ENCODE assay signal across 8 cellular contexts in the genomic region with DNA sequence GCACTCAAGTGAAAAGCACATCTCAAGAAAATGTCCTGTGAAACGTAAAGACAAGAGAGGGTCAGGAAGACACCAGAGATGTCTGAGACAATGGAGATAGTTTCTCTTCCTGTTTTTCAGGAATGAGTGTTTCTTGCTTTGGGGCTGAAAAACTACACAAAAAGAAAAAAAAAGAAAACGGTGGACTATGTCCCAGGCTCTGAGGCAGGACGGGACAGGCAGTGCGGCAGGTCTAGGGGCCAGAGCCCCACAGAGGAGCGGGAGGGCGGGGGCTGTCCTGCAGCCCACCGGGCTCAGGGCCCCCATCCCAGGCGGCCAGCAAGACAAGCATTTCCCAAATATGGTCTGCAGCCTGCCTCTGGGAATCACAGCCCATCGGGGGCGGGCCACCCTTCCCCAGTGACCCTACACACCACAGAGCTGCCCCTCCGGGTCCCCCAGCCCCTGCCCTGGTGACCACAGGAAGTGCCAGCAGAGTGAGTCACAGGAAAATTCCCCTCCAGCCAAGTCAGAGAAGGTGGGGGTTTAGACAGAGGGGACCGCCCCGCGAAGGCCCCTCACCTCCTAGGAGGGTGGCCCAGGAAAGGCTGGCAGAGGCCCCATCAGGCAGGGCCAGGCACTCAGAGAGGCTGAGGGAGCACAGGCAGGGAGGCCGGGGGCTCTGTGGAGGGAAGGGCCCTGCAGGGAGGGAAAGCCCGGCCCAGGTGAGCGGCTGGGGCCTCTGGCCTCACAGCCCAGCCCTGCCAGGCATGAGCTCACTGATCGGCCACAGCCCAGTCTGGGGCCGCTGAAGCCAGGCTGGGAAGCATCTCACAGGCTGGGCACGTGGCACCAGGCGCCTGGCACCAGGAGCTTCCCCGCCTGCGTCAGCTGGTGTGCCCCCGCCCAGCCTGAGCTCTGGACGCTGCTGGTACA. TPM values are rescaled to one million over a fixed set of nuclear protein-coding genes. Genes with fewer than 3 reads are reported as not detected.
A peak's percentile ranks its signal among the peaks of the same experiment; 100 is the strongest.
DNase-seq lines count a peak whose midpoint lies in the region; ATAC-seq lines count a peak whose summit lies in the region.

No MANE protein-coding gene starts in this region.

- H3K27me3 ChIP-seq in skeletal muscle tissue (ENCODE audit: control insufficient read depth in 3 of 3, insufficient read depth in 3 of 3, low read length in 3 of 3), result no peaks in the 10 kb centered on the region

- DNase-seq in ELR (ENCODE audit: low read depth) (peak; percentile 98), HT-29 (ENCODE audit: low spot score) (peak; percentile 86), brain pericyte (ENCODE audit: low read depth, low spot score) (peak; percentile 94), iPS-NIHi11 (ENCODE audit: low spot score) (peak; percentile 77), NCI-H128 (lab: John Stamatoyannopoulos, UW; ENCODE audit: unreplicated experiment) (no peak)
- DNase-seq in activated CD4-positive, alpha-beta T cell treated with anti-CD3 and anti-CD28 coated beads, Interleukin-2, amount 50 U/mL, for 4 hours, result no peak

- peak overlapping the region; percentile 24 to 49 (median 40) for H3K4me3 ChIP-seq in skeletal muscle tissue (ENCODE audit: low read length in 3 of 3)

- ATAC-seq in HG02938 (IDR thresholded peaks at IDR 0.05; ENCODE audit: unreplicated experiment), result no peak

- peaks cover 21 to 22% (median 22%) of the 10 kb centered on the region in 3 donors for H3K36me3 ChIP-seq in skeletal muscle tissue (ENCODE audit: control insufficient read depth in 3 of 3, insufficient read depth in 3 of 3, low read length in 3 of 3)

- peaks cover 77 to 95% (median 84%) of the 10 kb centered on the region in 3 donors for H3K4me1 ChIP-seq in skeletal muscle tissue (ENCODE audit: control insufficient read depth in 3 of 3, insufficient read depth in 3 of 3, low read length in 3 of 3)

- H3K27ac ChIP-seq in skeletal muscle tissue (ENCODE audit: low read depth, low read length), result peak overlapping the region; percentile 96

- peak overlapping the region; percentile 66 to 92 (median 79) for H3K9ac ChIP-seq in skeletal muscle tissue (ENCODE audit: low read depth in 1 of 3, low read length in 3 of 3)

- no peaks in the 10 kb centered on the region for H3K9me3 ChIP-seq in skeletal muscle tissue (ENCODE audit: control insufficient read depth in 3 of 3, low read length in 3 of 3)

RNA-seq across cellular contexts. Expression of gene BCAR1, which starts 6.3 kb away (rescaled TPM):
- total RNA-seq in HT-29 (2014; rRNA removed; shearing (Covaris generic)), result 230 and 270 TPM in 2 replicates
- 19.3 TPM for total RNA-seq in skeletal muscle tissue

RNA-seq across cellular contexts. Expression of gene CTRB1, which starts 26.3 kb away (rescaled TPM):
- not detected in 2 replicates for total RNA-seq in HT-29 (2014; rRNA removed; shearing (Covaris generic))
- total RNA-seq in skeletal muscle tissue, result not detected

RNA-seq across cellular contexts. Expression of gene CTRB2, which starts 38.1 kb away (rescaled TPM):
- not detected in 2 replicates for total RNA-seq in HT-29 (2014; rRNA removed; shearing (Covaris generic))
- not detected for total RNA-seq in skeletal muscle tissue

Comparison
In these comparisons a context has a peak if more than half of its experiments do, and no peak if none do; other contexts are left out.
1. DNase-seq: peak in ELR (single experiment), HT-29 (single experiment), brain pericyte (single experiment) and iPS-NIHi11 (single experiment); none in NCI-H128 (single experiment) and activated CD4-positive, alpha-beta T cell treated with anti-CD3 and anti-CD28 coated beads, Interleukin-2, amount 50 U/mL, for 4 hours (0 of 2).
2. RNA of gene BCAR1, which starts 6.3 kb away (total RNA-seq): 230 to 270 TPM in HT-29; 19.3 TPM in skeletal muscle tissue (single experiment); every median in the first group is over 10 times any median in the second.